In the genomic region with DNA sequence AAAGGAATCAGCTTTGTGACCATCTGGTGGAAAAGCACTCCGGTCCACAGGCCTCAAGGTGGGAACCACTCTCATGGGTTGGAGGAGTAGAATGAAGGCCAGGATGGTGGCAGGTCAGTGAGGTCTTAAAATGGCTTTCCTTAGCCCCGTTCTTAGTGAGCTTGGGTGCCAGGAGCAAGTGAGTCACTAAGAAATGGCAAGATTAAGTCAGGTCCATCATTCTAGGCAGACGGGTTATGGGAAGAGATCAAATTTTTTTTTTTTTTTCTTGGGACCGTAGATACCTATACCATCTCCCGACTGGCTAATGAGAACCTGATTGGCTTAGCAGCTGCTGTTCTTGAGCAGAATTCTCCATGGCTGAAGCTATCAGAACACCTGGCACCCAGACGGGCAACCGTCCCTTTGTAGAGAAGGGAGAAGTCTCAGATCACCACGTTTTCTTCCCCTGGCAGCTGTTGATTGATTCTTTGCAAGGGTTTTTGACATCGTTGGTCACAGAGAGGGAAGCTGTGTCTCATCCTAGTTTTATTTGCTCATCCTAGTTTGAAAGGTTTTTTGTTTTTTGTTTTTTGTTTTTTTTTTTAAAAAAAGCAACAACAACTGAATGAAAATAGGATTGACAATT, we compare ENCODE assay signal across 1 cellular context.
TF ChIP-seq lines count a peak whose summit lies in the region.

No MANE protein-coding gene starts in this region.

TF ChIP-seq in GM12878, 131 proteins besides CTCF, POLR2A, EP300 and RAD21 (continued from another document):
- TF ChIP-seq MLLT1 (IDR thresholded peaks at IDR 0.05) (no peak), ATF3 (IDR thresholded peaks at IDR 0.05; ENCODE audit: borderline replicate concordance, extremely low read depth, low read depth, low read length) (no peak), FOXK2 (IDR thresholded peaks at IDR 0.05) (no peak), PAX5 (IDR thresholded peaks at IDR 0.05; ENCODE audit: borderline replicate concordance, low read depth, low read length) (no peak), RAD51 (IDR thresholded peaks at IDR 0.05) (no peak), E2F4 (IDR thresholded peaks at IDR 0.05; ENCODE audit: low read depth, low read length) (no peak), MXI1 (IDR thresholded peaks at IDR 0.05; ENCODE audit: low read depth, low read length) (no peak), NBN (IDR thresholded peaks at IDR 0.05) (no peak), ATF2 (IDR thresholded peaks at IDR 0.05; ENCODE audit: low read length) (no peak)
- TF ChIP-seq, protein P1, sequence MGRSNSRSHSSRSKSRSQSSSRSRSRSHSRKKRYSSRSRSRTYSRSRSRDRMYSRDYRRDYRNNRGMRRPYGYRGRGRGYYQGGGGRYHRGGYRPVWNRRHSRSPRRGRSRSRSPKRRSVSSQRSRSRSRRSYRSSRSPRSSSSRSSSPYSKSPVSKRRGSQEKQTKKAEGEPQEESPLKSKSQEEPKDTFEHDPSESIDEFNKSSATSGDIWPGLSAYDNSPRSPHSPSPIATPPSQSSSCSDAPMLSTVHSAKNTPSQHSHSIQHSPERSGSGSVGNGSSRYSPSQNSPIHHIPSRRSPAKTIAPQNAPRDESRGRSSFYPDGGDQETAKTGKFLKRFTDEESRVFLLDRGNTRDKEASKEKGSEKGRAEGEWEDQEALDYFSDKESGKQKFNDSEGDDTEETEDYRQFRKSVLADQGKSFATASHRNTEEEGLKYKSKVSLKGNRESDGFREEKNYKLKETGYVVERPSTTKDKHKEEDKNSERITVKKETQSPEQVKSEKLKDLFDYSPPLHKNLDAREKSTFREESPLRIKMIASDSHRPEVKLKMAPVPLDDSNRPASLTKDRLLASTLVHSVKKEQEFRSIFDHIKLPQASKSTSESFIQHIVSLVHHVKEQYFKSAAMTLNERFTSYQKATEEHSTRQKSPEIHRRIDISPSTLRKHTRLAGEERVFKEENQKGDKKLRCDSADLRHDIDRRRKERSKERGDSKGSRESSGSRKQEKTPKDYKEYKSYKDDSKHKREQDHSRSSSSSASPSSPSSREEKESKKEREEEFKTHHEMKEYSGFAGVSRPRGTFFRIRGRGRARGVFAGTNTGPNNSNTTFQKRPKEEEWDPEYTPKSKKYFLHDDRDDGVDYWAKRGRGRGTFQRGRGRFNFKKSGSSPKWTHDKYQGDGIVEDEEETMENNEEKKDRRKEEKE (IDR thresholded peaks at IDR 0.05): no peak
- TF ChIP-seq, protein P2, sequence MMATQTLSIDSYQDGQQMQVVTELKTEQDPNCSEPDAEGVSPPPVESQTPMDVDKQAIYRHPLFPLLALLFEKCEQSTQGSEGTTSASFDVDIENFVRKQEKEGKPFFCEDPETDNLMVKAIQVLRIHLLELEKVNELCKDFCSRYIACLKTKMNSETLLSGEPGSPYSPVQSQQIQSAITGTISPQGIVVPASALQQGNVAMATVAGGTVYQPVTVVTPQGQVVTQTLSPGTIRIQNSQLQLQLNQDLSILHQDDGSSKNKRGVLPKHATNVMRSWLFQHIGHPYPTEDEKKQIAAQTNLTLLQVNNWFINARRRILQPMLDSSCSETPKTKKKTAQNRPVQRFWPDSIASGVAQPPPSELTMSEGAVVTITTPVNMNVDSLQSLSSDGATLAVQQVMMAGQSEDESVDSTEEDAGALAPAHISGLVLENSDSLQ (IDR thresholded peaks at IDR 0.05): no peak
TF ChIP-seq in GM12878: peak in this region for 0.
